ENCODE assay signal across 8 cellular contexts in the genomic region with DNA sequence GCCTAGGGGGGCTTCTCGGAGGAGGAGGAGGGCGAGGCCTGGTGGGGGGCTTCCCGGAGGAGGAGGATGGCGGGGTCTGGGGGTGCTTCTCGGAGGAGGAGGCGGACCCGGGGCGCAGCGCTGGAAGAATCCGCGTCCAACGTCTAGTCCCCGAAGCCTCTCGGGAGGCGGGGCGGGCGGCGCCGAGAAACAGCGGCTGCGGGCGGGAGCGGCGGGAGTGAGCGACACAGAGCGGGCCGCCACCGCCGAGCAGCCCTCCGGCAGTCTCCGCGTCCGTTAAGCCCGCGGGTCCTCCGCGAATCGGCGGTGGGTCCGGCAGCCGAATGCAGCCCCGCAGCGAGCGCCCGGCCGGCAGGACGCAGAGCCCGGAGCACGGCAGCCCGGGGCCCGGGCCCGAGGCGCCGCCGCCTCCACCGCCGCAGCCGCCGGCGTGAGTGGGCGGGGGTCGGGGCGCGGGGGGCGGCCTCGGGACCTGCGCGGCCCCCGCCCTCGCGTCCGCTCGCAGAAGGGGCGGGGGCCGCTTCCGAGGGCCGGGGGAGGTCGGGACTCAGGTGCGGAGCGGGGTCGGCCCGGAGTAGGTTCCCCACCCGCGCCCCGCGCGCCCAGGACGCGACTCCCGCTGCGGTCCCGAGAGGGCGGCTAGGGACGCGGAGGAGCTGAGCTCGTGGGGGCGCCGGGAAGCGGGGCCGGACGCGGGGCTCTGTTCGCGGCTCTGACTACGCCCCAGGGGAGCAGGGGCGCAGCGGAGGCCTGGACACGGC. TPM values are rescaled to one million over a fixed set of nuclear protein-coding genes. Genes with fewer than 3 reads are reported as not detected.
DNase-seq lines count a peak whose midpoint lies in the region; ATAC-seq and TF ChIP-seq lines count a peak whose summit lies in the region.

A gene (plus strand): TSS at position 214 of the 761 bp plus-strand sequence. CDS start 110 bp downstream, at position 324.

- DNase-seq in GM03348 (ENCODE audit: low spot score) (peak; percentile 92), OCI-LY7 (ENCODE audit: low spot score) (peak; percentile 81), activated T-cell treated with anti-CD3 and anti-CD28 coated beads for 1 hour (ENCODE audit: low read depth) (peak; percentile 74), epithelial cell of esophagus (ENCODE audit: low read depth) (peak; percentile 80), mucosa of gallbladder (ENCODE audit: low spot score) (peak; percentile 67)
- peak; percentile 77 for DNase-seq in stimulated activated CD8-positive, alpha-beta memory T cell treated with anti-CD3 and anti-CD28 coated beads, Interleukin-4, amount 100 ng/mL, for 24 hours (ENCODE audit: low read depth)

- H3K4me3 ChIP-seq in OCI-LY7 (ENCODE audit: low read depth, low read length, poor library complexity, severe bottlenecking) (peak within 1 kb of the TSS; percentile 81), epithelial cell of esophagus (ENCODE audit: low read length) (peak within 1 kb of the TSS; percentile 46)

- no TSS peak for BruUV-seq in OCI-LY7 (replicated peaks; lab: Mats Ljungman, UMichigan)

- TF ChIP-seq CTCF in OCI-LY7 (conservative IDR thresholded peaks at IDR 0.05; ENCODE audit: low read length) = no peak
- no peak for TF ChIP-seq CTCF in epithelial cell of esophagus (IDR thresholded peaks at IDR 0.05; ENCODE audit: insufficient read depth, low read depth, low read length, missing control alignments)

- CTCF ChIA-PET in OCI-LY7 (lab: Charles Lee; ENCODE audit: unreplicated experiment) = interaction anchor here (0.6 kb wide), 1 partner anchor 93 kb away, joined by 5 read pairs; no protein-coding TSS in a partner anchor

- no peaks in the 10 kb centered on the region for H3K9me2 ChIP-seq in OCI-LY7 (ENCODE audit: insufficient read depth, low read length)

- no peaks in the 10 kb centered on the region for H3K9me3 ChIP-seq in OCI-LY7 (ENCODE audit: low read length)

- ATAC-seq in HG02852 (IDR thresholded peaks at IDR 0.05; ENCODE audit: unreplicated experiment) (peak; percentile 52), GM18870 (IDR thresholded peaks at IDR 0.05; ENCODE audit: unreplicated experiment) (no peak)

- H4K20me1 ChIP-seq in OCI-LY7 (ENCODE audit: insufficient read depth, low read length) = peaks cover 4% of the 10 kb centered on the region; the same call in 1 of the 2 replicates

- no peak within 1 kb of the TSS for H3K27ac ChIP-seq in OCI-LY7 (ENCODE audit: low read depth, low read length, poor library complexity, severe bottlenecking)

- POLR2A ChIA-PET in OCI-LY7 (lab: Charles Lee) = no interaction called here

- peaks cover 16% of the 10 kb centered on the region for H3K4me1 ChIP-seq in OCI-LY7 (ENCODE audit: insufficient read depth, low read length, poor library complexity, severe bottlenecking)

- H2AFZ ChIP-seq in OCI-LY7 (ENCODE audit: low read length) = peak within 1 kb of the TSS; percentile 66

- peaks cover 16% of the 10 kb centered on the region for H3K36me3 ChIP-seq in OCI-LY7 (ENCODE audit: insufficient read depth, low read length)

- peaks cover 20% of the 10 kb centered on the region for H3K79me2 ChIP-seq in OCI-LY7 (ENCODE audit: insufficient read depth, low read depth, low read length)

- H3K4me2 ChIP-seq in OCI-LY7 (ENCODE audit: low read length) = peak within 1 kb of the TSS; percentile 65

- intact Hi-C loops in OCI-LY7 (cut with micrococcal nuclease; ENCODE audit: unreplicated experiment) = no loop called here

RNA-seq across cellular contexts. Expression of the gene that starts here (rescaled TPM):
- 20.7 and 21.7 TPM in 2 replicates for total RNA-seq in OCI-LY7 (2014; rRNA removed; shearing (Covaris generic))
- total RNA-seq in OCI-LY7 (2022) (23.3 and 24.2 TPM in 2 replicates), mucosa of gallbladder (22.5 TPM)
